16 cellular contexts compared by ENCODE assay signal in genomic region chr17:66283296-66283934, GRCh38. TPM values are rescaled to one million over a fixed set of nuclear protein-coding genes. Genes with fewer than 3 reads are reported as not detected.
DNase-seq lines count a peak whose midpoint lies in the region; ATAC-seq, FAIRE-seq and TF ChIP-seq lines count a peak whose summit lies in the region.
"Had no signal": no experiment of that assay in that cellular context is flagged by ENCODE, and none has a peak within 500 bp of the region (broad histone marks: within the 10 kb centered on the region; RNA-seq: fewer than 3 reads in every experiment).

No MANE protein-coding gene starts in this region.

- POLR2A ChIA-PET in A549 (lab: Yijun Ruan, JAX) (no interaction called here), T-cell (lab: Charles Lee) (no interaction called here)
- POLR2A ChIA-PET in naive thymus-derived CD4-positive, alpha-beta T cell (lab: Charles Lee): interaction anchor here (1.4 to 2.4 kb wide), 2 partner anchors 18 to 25 kb away, joined by 3 to 5 read pairs; no protein-coding TSS in a partner anchor

- no peaks in the 10 kb centered on the region for H3K36me3 ChIP-seq in naive thymus-derived CD4-positive, alpha-beta T cell (ENCODE audit: control insufficient read depth in 2 of 3, insufficient read depth in 3 of 3, low read length in 3 of 3)
- H3K36me3 ChIP-seq: BLaER1 had no signal

- intact Hi-C loops in naive thymus-derived CD4-positive, alpha-beta T cell (cut with micrococcal nuclease): loop anchor here in 1 of 2 donors (2.0 kb wide), 1 partner anchor 29 kb away; no protein-coding TSS in a partner anchor

- DNase-seq in activated CD8-positive, alpha-beta memory T cell treated with anti-CD3 and anti-CD28 coated beads for 24 hours: peak; percentile 24
- DNase-seq in activated CD8-positive, alpha-beta memory T cell treated with anti-CD3 and anti-CD28 coated beads, Interleukin-2, amount 10 ng/mL, durations not matched to agents 7 days and 5 days: no peak
- DNase-seq in A549 (ENCODE audit: low read depth in 1 of 2, low spot score in 1 of 2): no peak
- no peak for DNase-seq in T-cell
- no peak for DNase-seq in naive thymus-derived CD4-positive, alpha-beta T cell
- DNase-seq in progenitor cell of endocrine pancreas (ENCODE audit: low spot score, unreplicated experiment): no peak
- no peak for DNase-seq in NCI-H1930 (lab: John Stamatoyannopoulos, UW)
- DNase-seq: AML-193, DMS79, GOT3, H9 had no signal

- CTCF ChIA-PET in activated CD8-positive, alpha-beta memory T cell treated with anti-CD3 and anti-CD28 coated beads, Interleukin-2, amount 10 ng/mL, durations not matched to agents 7 days and 5 days (lab: Charles Lee): no interaction called here
- CTCF ChIA-PET in A549 (lab: Yijun Ruan, JAX) (interaction anchor here (1.1 to 1.5 kb wide), 3 partner anchors 11 to 65 kb away, joined by 4 to 5 read pairs (median 4); no protein-coding TSS in a partner anchor), T-cell (lab: Charles Lee) (no interaction called here)
- CTCF ChIA-PET in naive thymus-derived CD4-positive, alpha-beta T cell (lab: Charles Lee): no interaction called here

- no peak for TF ChIP-seq CTCF in A549 (IDR thresholded peaks at IDR 0.05)
- no peak for TF ChIP-seq CTCF in progenitor cell of endocrine pancreas (IDR thresholded peaks at IDR 0.05; ENCODE audit: unreplicated experiment)

- no peaks in the 10 kb centered on the region for H3K9me3 ChIP-seq in A549
- H3K9me3 ChIP-seq in naive thymus-derived CD4-positive, alpha-beta T cell (ENCODE audit: control insufficient read depth in 2 of 3, low read length in 3 of 3): no peaks in the 10 kb centered on the region
- H3K9me3 ChIP-seq: BLaER1 had no signal

- no peak for FAIRE-seq in A549 (lab: Jason Lieb, UNC)
- FAIRE-seq: G401.6, GM12891 had no signal

- no peak for TF ChIP-seq RAD21 in A549 (conservative IDR thresholded peaks at IDR 0.05 in 1 of 2, IDR thresholded peaks at IDR 0.05 in 1 of 2)

- H3K36me3 Mint-ChIP-seq in activated CD8-positive, alpha-beta memory T cell treated with anti-CD3 and anti-CD28 coated beads, Interleukin-2, amount 10 ng/mL, durations not matched to agents 7 days and 5 days: no peaks in the 10 kb centered on the region
- H3K36me3 Mint-ChIP-seq in T-cell: no peaks in the 10 kb centered on the region
- peaks cover 0 to 11% (median 0%) of the 10 kb centered on the region in 5 donors for H3K36me3 Mint-ChIP-seq in naive thymus-derived CD4-positive, alpha-beta T cell
- no peaks in the 10 kb centered on the region for H3K36me3 Mint-ChIP-seq in progenitor cell of endocrine pancreas (ENCODE audit: insufficient read depth)

- peaks cover 6% of the 10 kb centered on the region for H3K4me1 Mint-ChIP-seq in activated CD8-positive, alpha-beta memory T cell treated with anti-CD3 and anti-CD28 coated beads, Interleukin-2, amount 10 ng/mL, durations not matched to agents 7 days and 5 days
- H3K4me1 Mint-ChIP-seq in T-cell (peaks cover 35 to 45% (median 45%) of the 10 kb centered on the region in 3 donors), progenitor cell of endocrine pancreas (ENCODE audit: low read depth) (no peaks in the 10 kb centered on the region)
- H3K4me1 Mint-ChIP-seq in naive thymus-derived CD4-positive, alpha-beta T cell: peaks cover 23 to 59% (median 37%) of the 10 kb centered on the region in 7 donors
- H3K4me1 Mint-ChIP-seq: H9 had no signal

- H3K27me3 ChIP-seq in naive thymus-derived CD4-positive, alpha-beta T cell (ENCODE audit: control insufficient read depth in 2 of 2, insufficient read depth in 2 of 2, low read length in 2 of 2): no peaks in the 10 kb centered on the region
- H3K27me3 ChIP-seq: BLaER1 had no signal

- H3K4me3 Mint-ChIP-seq in activated CD8-positive, alpha-beta memory T cell treated with anti-CD3 and anti-CD28 coated beads, Interleukin-2, amount 10 ng/mL, durations not matched to agents 7 days and 5 days: no peak overlapping the region
- H3K4me3 Mint-ChIP-seq in T-cell (no peak overlapping the region), progenitor cell of endocrine pancreas (ENCODE audit: low read depth) (no peak overlapping the region)
- H3K4me3 Mint-ChIP-seq in naive thymus-derived CD4-positive, alpha-beta T cell: peak overlapping the region in 2 of 10 donors; percentile 14 to 15
- H3K4me3 Mint-ChIP-seq: H9 had no signal

- no peak for TF ChIP-seq POLR2A in A549 (IDR thresholded peaks at IDR 0.05; ENCODE audit: low read length)

- TF ChIP-seq EP300 in A549 (IDR thresholded peaks at IDR 0.05): no peak

- no peak for ATAC-seq in activated CD8-positive, alpha-beta memory T cell treated with anti-CD3 and anti-CD28 coated beads, Interleukin-2, amount 10 ng/mL, durations not matched to agents 7 days and 5 days
- ATAC-seq in A549 (no peak), T-cell (replicated peaks in 1 of 4) (no peak)
- ATAC-seq in naive thymus-derived CD4-positive, alpha-beta T cell: no peak

- H3K4me1 ChIP-seq in A549: peaks cover 16% of the 10 kb centered on the region
- peaks cover 9 to 32% of the 10 kb centered on the region in 2 donors for H3K4me1 ChIP-seq in naive thymus-derived CD4-positive, alpha-beta T cell (ENCODE audit: control insufficient read depth in 2 of 2, insufficient read depth in 2 of 2, low read length in 2 of 2)

- 93% methylated on average over 6 of the region's 6 CpGs for WGBS in A549 (ENCODE audit: missing lambda C conversion rate)

- no peak overlapping the region for H3K4me3 ChIP-seq in A549
- H3K4me3 ChIP-seq in naive thymus-derived CD4-positive, alpha-beta T cell (ENCODE audit: low read length): no peak overlapping the region
- H3K4me3 ChIP-seq: BLaER1 had no signal

- peak overlapping the region; percentile 39 to 68; a peak in 3 of 6 replicates for H3K27ac ChIP-seq in A549
- no peak overlapping the region for H3K27ac ChIP-seq in naive thymus-derived CD4-positive, alpha-beta T cell (ENCODE audit: low read depth, low read length)
- H3K27ac ChIP-seq: 22Rv1, BLaER1 had no signal

- H3K4me2 ChIP-seq in A549: no peak overlapping the region
- H3K4me2 ChIP-seq: BLaER1 had no signal

- H3K27me3 Mint-ChIP-seq in activated CD8-positive, alpha-beta memory T cell treated with anti-CD3 and anti-CD28 coated beads, Interleukin-2, amount 10 ng/mL, durations not matched to agents 7 days and 5 days: no peaks in the 10 kb centered on the region
- H3K27me3 Mint-ChIP-seq in T-cell: no peaks in the 10 kb centered on the region
- peaks cover 0 to 5% (median 0%) of the 10 kb centered on the region in 5 donors for H3K27me3 Mint-ChIP-seq in naive thymus-derived CD4-positive, alpha-beta T cell
- no peaks in the 10 kb centered on the region for H3K27me3 Mint-ChIP-seq in progenitor cell of endocrine pancreas

- H3K27ac Mint-ChIP-seq in activated CD8-positive, alpha-beta memory T cell treated with anti-CD3 and anti-CD28 coated beads, Interleukin-2, amount 10 ng/mL, durations not matched to agents 7 days and 5 days: no peak overlapping the region
- H3K27ac Mint-ChIP-seq in T-cell (peak overlapping the region; percentile 78 to 87), progenitor cell of endocrine pancreas (no peak overlapping the region)
- H3K27ac Mint-ChIP-seq in naive thymus-derived CD4-positive, alpha-beta T cell: peak overlapping the region in 8 of 9 donors; percentile 7 to 98 (median 86)

- H3K9me3 Mint-ChIP-seq in activated CD8-positive, alpha-beta memory T cell treated with anti-CD3 and anti-CD28 coated beads, Interleukin-2, amount 10 ng/mL, durations not matched to agents 7 days and 5 days (ENCODE audit: low read depth): no peaks in the 10 kb centered on the region
- H3K9me3 Mint-ChIP-seq in T-cell (no peaks in the 10 kb centered on the region), progenitor cell of endocrine pancreas (ENCODE audit: low read depth) (no peaks in the 10 kb centered on the region)
- H3K9me3 Mint-ChIP-seq in naive thymus-derived CD4-positive, alpha-beta T cell: peaks cover 0 to 2% (median 0%) of the 10 kb centered on the region in 11 donors
- H3K9me3 Mint-ChIP-seq: H9 had no signal

TF ChIP-seq in A549, 52 proteins besides CTCF, POLR2A, EP300 and RAD21:
- no peak for TF ChIP-seq RNF2 (IDR thresholded peaks at IDR 0.05; ENCODE audit: borderline replicate concordance, low read depth)
- TF ChIP-seq KDM1A (IDR thresholded peaks at IDR 0.05; ENCODE audit: low read depth): 0 out of 2 replicates have a peak, but pooled peaks have one; percentile 53

RNA-seq across cellular contexts. Expression of gene PRKCA, which starts 19.0 kb away (rescaled TPM):
- total RNA-seq in activated CD8-positive, alpha-beta memory T cell treated with anti-CD3 and anti-CD28 coated beads, Interleukin-2, amount 10 ng/mL, durations not matched to agents 7 days and 5 days: 10 to 100 TPM; 63.1 to 68.9 TPM
- polyA plus RNA-seq in A549 (2011; rRNA removed) (65.0 and 79.7 TPM in 2 replicates), A549 (2017; fragmentation: RNase III; extraction: RNeasy Plus Mini Kit Qiagen cat#74134 plus additional on column Dnase treatment) (28.1 to 28.8 TPM (median 28.1 TPM) in 3 replicates)
- 22.5 and 28.8 TPM in 2 replicates for polyA plus RNA-seq in A549 (2012; cell fraction: cytosol; rRNA removed)
- 33.6 and 40.4 TPM in 2 replicates for polyA plus RNA-seq in A549 (2012; cell fraction: nucleus; rRNA removed)
- 66.8 and 80.3 TPM in 2 replicates for polyA minus RNA-seq in A549 (2011; rRNA and poly(A)+ RNA removed)
- total RNA-seq in T-cell (100 to 1,000 TPM in 2 of 5 donors, 10 to 100 TPM in 3; 75.9 to 128 (median 82.0) TPM), progenitor cell of endocrine pancreas (14.7 and 16.4 TPM in 2 replicates)
- total RNA-seq in naive thymus-derived CD4-positive, alpha-beta T cell: 100 to 1,000 TPM in 4 of 5 experiments, 10 to 100 TPM in 1; 94.1 to 186 (median 154) TPM
- polyA plus RNA-seq in naive thymus-derived CD4-positive, alpha-beta T cell: 1 to 10 TPM; 4.1 to 4.9 TPM

RNA-seq across cellular contexts. Expression of gene APOH, which starts 54.2 kb away (rescaled TPM):
- not detected for total RNA-seq in activated CD8-positive, alpha-beta memory T cell treated with anti-CD3 and anti-CD28 coated beads, Interleukin-2, amount 10 ng/mL, durations not matched to agents 7 days and 5 days
- polyA plus RNA-seq in A549 (2011; rRNA removed) (26.1 and 39.6 TPM in 2 replicates), A549 (2017; fragmentation: RNase III; extraction: RNeasy Plus Mini Kit Qiagen cat#74134 plus additional on column Dnase treatment) (5.7 to 6.9 TPM (median 6.9 TPM) in 3 replicates)
- 2.7 and 3.2 TPM in 2 replicates for polyA plus RNA-seq in A549 (2012; cell fraction: cytosol; rRNA removed)
- polyA plus RNA-seq in A549 (2012; cell fraction: nucleus; rRNA removed): 2.4 and 3.0 TPM in 2 replicates
- 7.3 and 11.0 TPM in 2 replicates for polyA minus RNA-seq in A549 (2011; rRNA and poly(A)+ RNA removed)
- total RNA-seq in T-cell (1 to 10 TPM in 3 of 5 donors, not detected in 2; 1.3 to 2.5 (median 2.0) TPM), progenitor cell of endocrine pancreas (0.27 and 0.57 TPM in 2 replicates)
- not detected for total RNA-seq in naive thymus-derived CD4-positive, alpha-beta T cell
- polyA plus RNA-seq in naive thymus-derived CD4-positive, alpha-beta T cell: not detected
- total RNA-seq: H9, HT1080 had no signal

Comparison
In these comparisons a context has a peak if more than half of its experiments do, and no peak if none do; other contexts are left out.
1. H3K27ac Mint-ChIP-seq: peak in T-cell (2 of 2) and naive thymus-derived CD4-positive, alpha-beta T cell (8 of 9); none in activated CD8-positive, alpha-beta memory T cell treated with anti-CD3 and anti-CD28 coated beads, Interleukin-2, amount 10 ng/mL, durations not matched to agents 7 days and 5 days (single experiment) and progenitor cell of endocrine pancreas (single experiment).